ENCODE assay signal across 8 cellular contexts in genomic region chr7:112422842-112423496, GRCh38.
DNase-seq lines count a peak whose midpoint lies in the region; TF ChIP-seq lines count a peak whose summit lies in the region.

No MANE protein-coding gene starts in this region.

- no peaks in the 10 kb centered on the region for H3K9me3 ChIP-seq in HEK293 (ENCODE audit: control insufficient read depth, insufficient read depth, low read depth, low read length)
- peaks cover 2% of the 10 kb centered on the region for H3K9me3 ChIP-seq in WERI-Rb-1 (ENCODE audit: severe bottlenecking)

- POLR2A ChIA-PET in HEK293 (lab: Yijun Ruan, JAX), result interaction anchor here (5.9 kb wide), 1 partner anchor 28 kb away, joined by 49 read pairs; the partner anchor contains the start of gene IFRD1

- H3K27me3 ChIP-seq in WERI-Rb-1 (ENCODE audit: insufficient read depth, low read depth, severe bottlenecking), result no peaks in the 10 kb centered on the region

- TF ChIP-seq CTCF in HEK293 (tag by site-specific recombination; IDR thresholded peaks at IDR 0.05) (no peak), astrocyte of the spinal cord (IDR thresholded peaks at IDR 0.05; ENCODE audit: low read depth, low read length) (no peak), WERI-Rb-1 (IDR thresholded peaks at IDR 0.05; ENCODE audit: low read depth, low read length) (no peak)

- peak overlapping the region; percentile 29; the same call in 1 of the 2 replicates for H3K27ac ChIP-seq in HEK293 (ENCODE audit: extremely low read depth, low read depth, low read length)
- no peak overlapping the region for H3K27ac ChIP-seq in WERI-Rb-1

- H3K4me1 ChIP-seq in HEK293 (ENCODE audit: control insufficient read depth, insufficient read depth, low read length), result peaks cover 8% of the 10 kb centered on the region; the same call in 1 of the 2 replicates

- CTCF ChIA-PET in HEK293 (lab: Yijun Ruan, JAX), result interaction anchor here (0.6 to 1.6 kb wide), 4 partner anchors 27 to 692 kb away, joined by 3 to 7 read pairs (median 3); partner anchors contain the start of gene IFRD1

- DNase-seq in DMS153 (lab: John Stamatoyannopoulos, UW) (peak; percentile 61), DMS153 treated with DMSO at 0.1 percent for 48 hours (lab: John Stamatoyannopoulos, UW; ENCODE audit: unreplicated experiment) (no peak), NCI-H774 (lab: John Stamatoyannopoulos, UW) (peak; percentile 34), astrocyte of the spinal cord (ENCODE audit: low read depth, low spot score) (peak; percentile 93), iPS DF 4.7 (ENCODE audit: extremely low read depth, low spot score) (peak; percentile 28), smooth muscle cell of the brain vasculature (ENCODE audit: low read depth, low spot score) (peak; percentile 85), WERI-Rb-1 (no peak)

- H3K4me3 ChIP-seq in HEK293 (ENCODE audit: low read depth, low read length) (no peak overlapping the region), astrocyte of the spinal cord (ENCODE audit: low read depth, low read length) (no peak overlapping the region), WERI-Rb-1 (ENCODE audit: low read depth, low read length) (no peak overlapping the region)

- in situ Hi-C loops in astrocyte of the spinal cord (cut with HindIII; ENCODE audit: low sequenced_read_pairs), result loop anchor here (25.0 kb wide), 1 partner anchor 661 kb away; no protein-coding TSS in a partner anchor

- H3K36me3 ChIP-seq in HEK293 (ENCODE audit: control insufficient read depth in 2 of 2, insufficient read depth in 1 of 2, low read length in 2 of 2), result no peaks in the 10 kb centered on the region
- no peaks in the 10 kb centered on the region for H3K36me3 ChIP-seq in WERI-Rb-1

TF ChIP-seq in HEK293, 187 proteins besides CTCF, POLR2A, EP300 and RAD21 (continues in another document):
- TF ChIP-seq ZNF596 (tag by site-specific recombination; IDR thresholded peaks at IDR 0.05), result no peak
- peak; percentile 66 for TF ChIP-seq ZNF600 (tag by site-specific recombination; IDR thresholded peaks at IDR 0.05)
- peak; percentile 44; the same call in 1 of the 2 replicates for TF ChIP-seq ZNF580 (tag by site-specific recombination; IDR thresholded peaks at IDR 0.05)
- 0 out of 2 replicates have a peak, but pooled peaks have one; percentile 38 for TF ChIP-seq ZNF335 (tag by site-specific recombination; conservative IDR thresholded peaks at IDR 0.05)
- TF ChIP-seq SP7 (tag by site-specific recombination; IDR thresholded peaks at IDR 0.05), result 0 out of 2 replicates have a peak, but pooled peaks have one; percentile 32
- TF ChIP-seq ZNF510 (tag by site-specific recombination; IDR thresholded peaks at IDR 0.05; ENCODE audit: insufficient replicate concordance), result no peak
- TF ChIP-seq PATZ1 (tag by site-specific recombination; IDR thresholded peaks at IDR 0.05), result peak; percentile 54
- TF ChIP-seq OSR2 (tag by site-specific recombination; IDR thresholded peaks at IDR 0.05), result peak; percentile 66; the same call in 1 of the 2 replicates
- peak; percentile 59; the same call in 1 of the 2 replicates for TF ChIP-seq KLF8 (tag by site-specific recombination; IDR thresholded peaks at IDR 0.05)
- peak; percentile 82 for TF ChIP-seq GLIS1 (tag by site-specific recombination; IDR thresholded peaks at IDR 0.05)
- 0 out of 2 replicates have a peak, but pooled peaks have one; percentile 24 for TF ChIP-seq ZNF324 (tag by site-specific recombination; IDR thresholded peaks at IDR 0.05)
- TF ChIP-seq KLF1 (tag by site-specific recombination; IDR thresholded peaks at IDR 0.05), result peak; percentile 51
- peak; percentile 86; the same call in 1 of the 2 replicates for TF ChIP-seq KLF7 (tag by site-specific recombination; IDR thresholded peaks at IDR 0.05; ENCODE audit: borderline replicate concordance)
- TF ChIP-seq SP2 (tag by site-specific recombination; IDR thresholded peaks at IDR 0.05), result no peak
- peak; percentile 100 for TF ChIP-seq ZNF660 (tag by site-specific recombination; IDR thresholded peaks at IDR 0.05)
- TF ChIP-seq ZBTB17 (tag by site-specific recombination; IDR thresholded peaks at IDR 0.05), result peak; percentile 54; the same call in 1 of the 2 replicates
- no peak for TF ChIP-seq ZNF311 (tag by site-specific recombination; IDR thresholded peaks at IDR 0.05; ENCODE audit: borderline replicate concordance)
- TF ChIP-seq KLF16 (tag by site-specific recombination; IDR thresholded peaks at IDR 0.05), result 0 out of 2 replicates have a peak, but pooled peaks have one; percentile 17
- TF ChIP-seq GLIS2 (tag by site-specific recombination; IDR thresholded peaks at IDR 0.05), result 0 out of 2 replicates have a peak, but pooled peaks have one; percentile 25
- no peak for TF ChIP-seq ZNF354C (tag by site-specific recombination; IDR thresholded peaks at IDR 0.05; ENCODE audit: borderline replicate concordance, low read depth)
- no peak for TF ChIP-seq PRDM4 (tag by site-specific recombination; IDR thresholded peaks at IDR 0.05)
- peak; percentile 88 for TF ChIP-seq ZNF449 (tag by site-specific recombination; IDR thresholded peaks at IDR 0.05)
- TF ChIP-seq ZNF404 (tag by site-specific recombination; IDR thresholded peaks at IDR 0.05), result no peak
- TF ChIP-seq ZBTB8A (tag by site-specific recombination; IDR thresholded peaks at IDR 0.05), result peak; percentile 60

Comparison
In these comparisons a context has a peak if more than half of its experiments do, and no peak if none do; other contexts are left out.
1. DNase-seq: peak in DMS153 (single experiment), NCI-H774 (single experiment), astrocyte of the spinal cord (single experiment), iPS DF 4.7 (single experiment) and smooth muscle cell of the brain vasculature (single experiment); none in DMS153 treated with DMSO at 0.1 percent for 48 hours (single experiment) and WERI-Rb-1 (single experiment).